Comparison of ENCODE assay signal across 9 cellular contexts in genomic region chr20:46683939-46684750, GRCh38. TPM values are rescaled to one million over a fixed set of nuclear protein-coding genes. Genes with fewer than 3 reads are reported as not detected.
DNase-seq lines count a peak whose midpoint lies in the region; ATAC-seq lines count a peak whose summit lies in the region.
"Had no signal": no experiment of that assay in that cellular context is flagged by ENCODE, and none has a peak within 500 bp of the region (broad histone marks: within the 10 kb centered on the region; RNA-seq: fewer than 3 reads in every experiment).

No MANE protein-coding gene starts in this region.

- H3K4me1 ChIP-seq in HUES64 (ENCODE audit: insufficient read depth, low read length) (peaks cover 30% of the 10 kb centered on the region), subcutaneous abdominal adipose tissue (ENCODE audit: control insufficient read depth in 5 of 5, insufficient read depth in 5 of 5, low read length in 5 of 5) (peaks cover 9 to 45% (median 40%) of the 10 kb centered on the region in 5 donors)

- peak; percentile 75 for DNase-seq in astrocyte of the hippocampus (ENCODE audit: low read depth, low spot score)
- peak; percentile 74 for DNase-seq in iPS-NIHi11 (ENCODE audit: low spot score)
- no peak for DNase-seq in stimulated activated CD4-positive, alpha-beta T cell treated with anti-CD3 and anti-CD28 coated beads, Interleukin-12 subunit alpha, Interleukin-12 subunit beta, amount 100 ng/mL, for 4 hours
- DNase-seq in D341Med (ENCODE audit: low spot score), result no peak

- H3K4me3 ChIP-seq in HUES64 (ENCODE audit: low read length), result peak overlapping the region; percentile 63
- H3K4me3 ChIP-seq in subcutaneous abdominal adipose tissue (ENCODE audit: low read depth in 1 of 5, low read length in 5 of 5), result peak overlapping the region; percentile 53 to 70 (median 60)

- ATAC-seq in GM19395 (IDR thresholded peaks at IDR 0.05; ENCODE audit: unreplicated experiment) (no peak), HG03342 (IDR thresholded peaks at IDR 0.05; ENCODE audit: unreplicated experiment) (no peak)

- H3K9me3 ChIP-seq in HUES64 (ENCODE audit: insufficient read depth, low read depth, low read length) (no peaks in the 10 kb centered on the region), subcutaneous abdominal adipose tissue (ENCODE audit: control insufficient read depth in 5 of 5, low read length in 5 of 5) (no peaks in the 10 kb centered on the region)

- peaks cover 36% of the 10 kb centered on the region for H3K36me3 ChIP-seq in HUES64 (ENCODE audit: insufficient read depth, low read length)
- H3K36me3 ChIP-seq in subcutaneous abdominal adipose tissue (ENCODE audit: control insufficient read depth in 5 of 5, insufficient read depth in 5 of 5, low read length in 5 of 5), result peaks cover 5 to 16% (median 11%) of the 10 kb centered on the region in 5 donors

- H3K27ac ChIP-seq in HUES64 (ENCODE audit: low read depth, low read length), result peak overlapping the region; percentile 55
- H3K27ac ChIP-seq in subcutaneous abdominal adipose tissue (ENCODE audit: low read depth, low read length), result peak overlapping the region; percentile 54
- H3K27ac ChIP-seq: KMS-11 had no signal

- 32% methylated on average over 22 of the region's 23 CpGs for WGBS in HUES64

- H3K9ac ChIP-seq in HUES64 (ENCODE audit: low read depth, low read length), result peak overlapping the region; percentile 79
- peak overlapping the region; percentile 41 to 71 (median 56) for H3K9ac ChIP-seq in subcutaneous abdominal adipose tissue (ENCODE audit: low read length in 5 of 5)
- H3K9ac ChIP-seq: KMS-11 had no signal

- H3K27me3 ChIP-seq in HUES64 (ENCODE audit: insufficient read depth, low read length) (no peaks in the 10 kb centered on the region), subcutaneous abdominal adipose tissue (ENCODE audit: control insufficient read depth in 5 of 5, insufficient read depth in 4 of 5, low read length in 5 of 5) (no peaks in the 10 kb centered on the region)

RNA-seq across cellular contexts. Expression of gene TP53RK, which starts 5.1 kb away (rescaled TPM):
- 13.9 TPM for polyA plus RNA-seq in HUES64 (2013, experiment 1 of 2)
- 13.9 TPM for polyA plus RNA-seq in HUES64 (2013, experiment 2 of 2)

RNA-seq across cellular contexts. Expression of gene SLC2A10, which starts 25.3 kb away (rescaled TPM):
- 5.2 TPM for polyA plus RNA-seq in HUES64 (2013, experiment 1 of 2)
- polyA plus RNA-seq in HUES64 (2013, experiment 2 of 2), result 7.5 TPM

RNA-seq across cellular contexts. Expression of gene SLC13A3, which starts 32.9 kb away (rescaled TPM):
- polyA plus RNA-seq in HUES64 (2013, experiment 1 of 2), result 3.8 TPM
- 3.6 TPM for polyA plus RNA-seq in HUES64 (2013, experiment 2 of 2)

Comparison
In these comparisons a context has a peak if more than half of its experiments do, and no peak if none do; other contexts are left out.
1. DNase-seq: peak in astrocyte of the hippocampus (single experiment) and iPS-NIHi11 (single experiment); none in stimulated activated CD4-positive, alpha-beta T cell treated with anti-CD3 and anti-CD28 coated beads, Interleukin-12 subunit alpha, Interleukin-12 subunit beta, amount 100 ng/mL, for 4 hours (single experiment) and D341Med (single experiment).